Comparison of ENCODE assay signal across 23 cellular contexts in genomic region chr15:79115461-79115860, GRCh38. TPM values are rescaled to one million over a fixed set of nuclear protein-coding genes. Genes with fewer than 3 reads are reported as not detected.
DNase-seq lines count a peak whose midpoint lies in the region; TF ChIP-seq lines count a peak whose summit lies in the region.
"Had no signal": no experiment of that assay in that cellular context is flagged by ENCODE, and none has a peak within 500 bp of the region (broad histone marks: within the 10 kb centered on the region; RNA-seq: fewer than 3 reads in every experiment).

No MANE protein-coding gene starts in this region.

- no peak overlapping the region for H3T11ph ChIP-seq in H9 (ENCODE audit: low read length)

- H3K14ac ChIP-seq in H9 (ENCODE audit: insufficient read depth, low read length) = no peak overlapping the region

- no peaks in the 10 kb centered on the region for H3K36me3 Mint-ChIP-seq in H9 (ENCODE audit: insufficient read depth in 1 of 3, low read depth in 3 of 3)
- no peaks in the 10 kb centered on the region for H3K36me3 Mint-ChIP-seq in nephron progenitor cell (ENCODE audit: low read depth)
- H3K36me3 Mint-ChIP-seq: CD14-positive monocyte; CD8-positive, alpha-beta memory T cell had no signal

- H3K4me1 ChIP-seq in H9 (ENCODE audit: insufficient read depth, low read length) (no peaks in the 10 kb centered on the region), OCI-LY7 (ENCODE audit: insufficient read depth, low read length, poor library complexity, severe bottlenecking) (peaks cover 20% of the 10 kb centered on the region), esophagus muscularis mucosa (no peaks in the 10 kb centered on the region), left ventricle myocardium inferior (no peaks in the 10 kb centered on the region)
- H3K4me1 ChIP-seq: A549; BE2C; BLaER1 treated with 17β-estradiol and CSF1 and Interleukin-3, amounts not matched to agents 10 nM and 100 nM; HAP-1 had no signal

- no peak overlapping the region for H3K56ac ChIP-seq in H9 (ENCODE audit: insufficient read length, low read depth, low read length)

- no CpG with 5 or more reads among the region's 5 CpGs for WGBS in H9 (ENCODE audit: extremely low coverage, insufficient read length, low lambda C conversion rate)
- 75% methylated on average over 5 of the region's 5 CpGs for WGBS in esophagus muscularis mucosa

- H3K9me3 Mint-ChIP-seq in H9 = peaks cover 0 to 3% of the 10 kb centered on the region in 2 experiments; a peak in 2 of 5 replicates
- H3K9me3 Mint-ChIP-seq in nephron progenitor cell = no peaks in the 10 kb centered on the region
- H3K9me3 Mint-ChIP-seq: CD4-positive, alpha-beta T cell; CD8-positive, alpha-beta memory T cell; GM23338; HFFc6 had no signal

- H3K27me3 Mint-ChIP-seq in H9 (ENCODE audit: low read depth) = peaks cover 27% of the 10 kb centered on the region
- peaks cover 24% of the 10 kb centered on the region for H3K27me3 Mint-ChIP-seq in nephron progenitor cell (ENCODE audit: low read depth, poor library complexity)

- intact Hi-C loops in OCI-LY7 (cut with micrococcal nuclease; ENCODE audit: unreplicated experiment) (no loop called here), esophagus muscularis mucosa (cut with DNase I) (no loop called here), left ventricle myocardium inferior (cut with micrococcal nuclease) (no loop called here)

- no peaks in the 10 kb centered on the region for H3K9me3 ChIP-seq in H9 (ENCODE audit: control insufficient read depth, low read depth, low read length)
- no peaks in the 10 kb centered on the region for H3K9me3 ChIP-seq in OCI-LY7 (ENCODE audit: low read length)
- no peaks in the 10 kb centered on the region for H3K9me3 ChIP-seq in esophagus muscularis mucosa
- H3K9me3 ChIP-seq in left ventricle myocardium inferior (replicated peaks) = peaks cover 10% of the 10 kb centered on the region
- H3K9me3 ChIP-seq: A549, BE2C, HAP-1 had no signal

- no peak overlapping the region for H3K18ac ChIP-seq in H9 (ENCODE audit: insufficient read length, low read depth, low read length)

- no peak overlapping the region for H4K5ac ChIP-seq in H9 (ENCODE audit: insufficient read length, low read depth, low read length)

- H2AFZ ChIP-seq in H9 (ENCODE audit: low read length) (no peak overlapping the region), OCI-LY7 (ENCODE audit: low read length) (peak overlapping the region; percentile 64)
- H2AFZ ChIP-seq: GM23338 had no signal

- DNase-seq in H9 = peak; percentile 6
- no peak for DNase-seq in OCI-LY7 (ENCODE audit: low spot score)
- DNase-seq in esophagus muscularis mucosa (ENCODE audit: extremely low spot score) = peak; percentile 91
- no peak for DNase-seq in nephron progenitor cell
- no peak for DNase-seq in DMS53 treated with DMSO at 0.1 percent for 48 hours (lab: John Stamatoyannopoulos, UW; ENCODE audit: unreplicated experiment)
- DNase-seq in left ventricle myocardium inferior = no peak
- DNase-seq in activated gamma-delta T cell (lab: John Stamatoyannopoulos, UW) = no peak
- DNase-seq: 8988T; ACHN; AML-193; BE2C; CD4-positive, alpha-beta T cell; CD8-positive, alpha-beta memory T cell; DMS 273 treated with DMSO at 0.1 percent for 48 hours; DMS79 treated with DMSO at 0.1 percent for 48 hours; GF-D8; HFFc6 had no signal

- H3K27ac ChIP-seq in H9 (ENCODE audit: insufficient read length, low read depth, low read length) (no peak overlapping the region), OCI-LY7 (ENCODE audit: low read depth, low read length, poor library complexity, severe bottlenecking) (no peak overlapping the region), esophagus muscularis mucosa (replicated peaks in 1 of 4) (no peak overlapping the region), left ventricle myocardium inferior (replicated peaks) (no peak overlapping the region)
- H3K27ac ChIP-seq: A549; BLaER1 treated with 17β-estradiol and CSF1 and Interleukin-3, amounts not matched to agents 10 nM and 100 nM had no signal

- H3K4ac ChIP-seq in H9 (ENCODE audit: low read depth, low read length) = no peak overlapping the region

- no peak overlapping the region for H2BK12ac ChIP-seq in H9 (ENCODE audit: insufficient read length, low read depth, low read length)

- no peak overlapping the region for H4K8ac ChIP-seq in H9 (replicated peaks; ENCODE audit: insufficient read length, low read depth, low read length)

- H3K79me2 ChIP-seq in H9 (ENCODE audit: insufficient read depth, low read length) (no peaks in the 10 kb centered on the region), OCI-LY7 (ENCODE audit: insufficient read depth, low read depth, low read length) (no peaks in the 10 kb centered on the region)

- no peak overlapping the region for H2BK120ac ChIP-seq in H9 (ENCODE audit: low read depth, low read length, poor library complexity, severe bottlenecking)

- no peak overlapping the region for H4K91ac ChIP-seq in H9 (ENCODE audit: insufficient read length, low read depth, low read length)

- H3K27ac Mint-ChIP-seq in H9 = no peak overlapping the region
- H3K27ac Mint-ChIP-seq in nephron progenitor cell = peak overlapping the region; percentile 29
- H3K27ac Mint-ChIP-seq: CD4-positive, alpha-beta T cell; CD8-positive, alpha-beta memory T cell; GM23338; HFFc6 had no signal

- H3K4me2 ChIP-seq in H9 (ENCODE audit: insufficient read depth, insufficient read length, low read length) = no peak overlapping the region
- H3K4me2 ChIP-seq in OCI-LY7 (ENCODE audit: low read length) = 0 out of 2 replicates have a peak overlapping the region, but pooled peaks have one; percentile 30
- H3K4me2 ChIP-seq: A549; BLaER1 treated with 17β-estradiol and CSF1 and Interleukin-3, amounts not matched to agents 10 nM and 100 nM; GM23338 had no signal

- H3K36me3 ChIP-seq in OCI-LY7 (ENCODE audit: insufficient read depth, low read length) (no peaks in the 10 kb centered on the region), esophagus muscularis mucosa (no peaks in the 10 kb centered on the region), left ventricle myocardium inferior (no peaks in the 10 kb centered on the region)
- H3K36me3 ChIP-seq: BE2C; BLaER1 treated with 17β-estradiol and CSF1 and Interleukin-3, amounts not matched to agents 10 nM and 100 nM; HAP-1 had no signal

- TF ChIP-seq CTCF in H9 (conservative IDR thresholded peaks at IDR 0.05) (no peak), OCI-LY7 (conservative IDR thresholded peaks at IDR 0.05; ENCODE audit: low read length) (no peak), esophagus muscularis mucosa (IDR thresholded peaks at IDR 0.05) (no peak), nephron progenitor cell (IDR thresholded peaks at IDR 0.05) (no peak), left ventricle myocardium inferior (IDR thresholded peaks at IDR 0.05; ENCODE audit: borderline replicate concordance) (no peak)

- no peak overlapping the region for H2AK5ac ChIP-seq in H9 (ENCODE audit: insufficient read length, low read length)

- CTCF ChIA-PET in OCI-LY7 (lab: Charles Lee; ENCODE audit: unreplicated experiment) = no interaction called here

- H3K4me1 Mint-ChIP-seq in H9 = no peaks in the 10 kb centered on the region
- no peaks in the 10 kb centered on the region for H3K4me1 Mint-ChIP-seq in nephron progenitor cell
- H3K4me1 Mint-ChIP-seq: CD14-positive monocyte; CD8-positive, alpha-beta memory T cell; GM23338 had no signal

- no peak for TF ChIP-seq POLR2A in esophagus muscularis mucosa (IDR thresholded peaks at IDR 0.05; ENCODE audit: low read depth)

- no peak overlapping the region for H2BK20ac ChIP-seq in H9 (ENCODE audit: low read depth, low read length, poor library complexity, severe bottlenecking)

- BruUV-seq in OCI-LY7 (replicated peaks; lab: Mats Ljungman, UMichigan) = no TSS peak

- H3K27me3 ChIP-seq in H9 (ENCODE audit: insufficient read depth, low read length) (no peaks in the 10 kb centered on the region), esophagus muscularis mucosa (peaks cover 0 to 9% (median 0%) of the 10 kb centered on the region in 4 donors), left ventricle myocardium inferior (ENCODE audit: low read depth) (peaks cover 29% of the 10 kb centered on the region)
- H3K27me3 ChIP-seq: BE2C; BLaER1 treated with 17β-estradiol and CSF1 and Interleukin-3, amounts not matched to agents 10 nM and 100 nM had no signal

- no peak overlapping the region for H3K23ac ChIP-seq in H9 (ENCODE audit: insufficient read length, low read depth, low read length)

- H3K4me3 ChIP-seq in OCI-LY7 (ENCODE audit: low read depth, low read length, poor library complexity, severe bottlenecking) = no peak overlapping the region
- H3K4me3 ChIP-seq in esophagus muscularis mucosa = no peak overlapping the region
- H3K4me3 ChIP-seq in left ventricle myocardium inferior = no peak overlapping the region
- H3K4me3 ChIP-seq: A549; BLaER1 treated with 17β-estradiol and CSF1 and Interleukin-3, amounts not matched to agents 10 nM and 100 nM; GM23338; HAP-1 had no signal

- H3K79me1 ChIP-seq in H9 (ENCODE audit: insufficient read depth, low read depth, low read length, poor library complexity, severe bottlenecking) = no peaks in the 10 kb centered on the region

- no peak for TF ChIP-seq EP300 in esophagus muscularis mucosa (IDR thresholded peaks at IDR 0.05)

- no peaks in the 10 kb centered on the region for H3K9me2 ChIP-seq in OCI-LY7 (ENCODE audit: insufficient read depth, low read length)

- POLR2A ChIA-PET in OCI-LY7 (lab: Charles Lee) = no interaction called here

- no peaks in the 10 kb centered on the region for H4K20me1 ChIP-seq in H9 (ENCODE audit: control insufficient read depth, insufficient read depth, insufficient read length)
- no peaks in the 10 kb centered on the region for H4K20me1 ChIP-seq in OCI-LY7 (ENCODE audit: insufficient read depth, low read length)
- H4K20me1 ChIP-seq: BLaER1 treated with 17β-estradiol and CSF1 and Interleukin-3, amounts not matched to agents 10 nM and 100 nM had no signal

- H3K9ac ChIP-seq in H9 (ENCODE audit: extremely low read depth, insufficient read length, low read length) = no peak overlapping the region
- H3K9ac ChIP-seq: BLaER1 treated with 17β-estradiol and CSF1 and Interleukin-3, amounts not matched to agents 10 nM and 100 nM had no signal

- H3K23me2 ChIP-seq in H9 (ENCODE audit: insufficient read length, low read depth, low read length, poor library complexity, severe bottlenecking) = no peaks in the 10 kb centered on the region

- H3K4me3 Mint-ChIP-seq in H9 (no peak overlapping the region), nephron progenitor cell (no peak overlapping the region)
- H3K4me3 Mint-ChIP-seq: CD14-positive monocyte; CD4-positive, alpha-beta T cell; CD8-positive, alpha-beta memory T cell; GM23338; HFFc6 had no signal

- H2BK15ac ChIP-seq in H9 (ENCODE audit: low read depth, low read length) = no peak overlapping the region

- no peak overlapping the region for H2BK5ac ChIP-seq in H9 (ENCODE audit: insufficient read length, low read length)

RNA-seq across cellular contexts. Expression of gene RASGRF1, which starts 24.9 kb away (rescaled TPM):
- total RNA-seq in H9 (2021) = 0.33 and 0.48 TPM in 2 replicates
- 3.0 and 3.9 TPM in 2 replicates for total RNA-seq in OCI-LY7 (2014; rRNA removed; shearing (Covaris generic))
- 4.5 and 7.3 TPM in 2 replicates for total RNA-seq in OCI-LY7 (2022)
- total RNA-seq in esophagus muscularis mucosa = under 1 TPM in 2 of 4 donors, not detected in 2; 0.17 to 0.23 TPM
- total RNA-seq in left ventricle myocardium inferior = not detected
- total RNA-seq: CD4-positive, alpha-beta T cell; CD8-positive, alpha-beta memory T cell; Daoy had no signal

Comparison
In these comparisons a context has a peak if more than half of its experiments do, and no peak if none do; other contexts are left out.
1. DNase-seq: peak in H9 (single experiment) and esophagus muscularis mucosa (single experiment); none in OCI-LY7 (single experiment), nephron progenitor cell (single experiment), DMS53 treated with DMSO at 0.1 percent for 48 hours (single experiment), left ventricle myocardium inferior (single experiment) and activated gamma-delta T cell (single experiment).